1 cellular context compared by ENCODE assay signal in the genomic region with DNA sequence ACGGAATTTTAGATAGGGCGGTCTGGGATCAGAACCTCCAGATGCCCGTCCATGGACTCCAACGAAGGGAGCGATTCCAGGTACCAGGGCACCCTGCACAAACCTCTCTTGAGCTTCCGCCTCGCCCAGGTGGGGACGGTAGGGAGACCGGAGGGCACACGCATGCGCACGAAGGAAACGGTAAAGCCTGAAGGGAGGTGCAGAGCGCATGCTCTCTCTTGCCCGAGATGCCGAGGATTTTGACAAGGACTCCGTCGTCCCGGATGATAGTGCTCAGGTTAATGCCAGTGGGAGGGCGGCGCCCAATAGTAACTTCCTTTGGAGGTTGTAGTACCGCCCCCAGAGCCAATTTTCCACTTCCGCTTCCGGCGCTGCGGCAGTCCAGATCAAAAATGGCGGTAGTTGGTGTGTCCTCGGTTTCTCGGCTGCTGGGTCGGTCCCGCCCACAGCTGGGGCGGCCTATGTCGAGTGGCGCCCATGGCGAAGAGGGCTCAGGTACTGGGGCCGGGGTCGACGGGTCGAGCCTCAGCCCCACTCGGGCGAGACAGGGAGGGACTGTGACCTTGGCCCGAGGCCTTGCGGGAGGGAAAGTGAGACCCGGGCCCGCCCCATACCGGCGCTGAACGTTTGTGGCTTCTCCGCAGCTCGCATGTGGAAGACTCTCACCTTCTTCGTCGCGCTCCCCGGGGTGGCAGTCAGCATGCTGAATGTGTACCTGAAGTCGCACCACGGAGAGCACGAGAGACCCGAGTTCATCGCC.
A peak's percentile ranks its signal among the peaks of the same experiment; 100 is the strongest.
TF ChIP-seq lines count a peak whose summit lies in the region.

A gene (plus strand): TSS at position 379 of the 760 bp plus-strand sequence. CDS start 14 bp downstream, at position 393.

TF ChIP-seq in HCT116, 20 proteins besides CTCF, POLR2A, EP300 and RAD21 (continued from another document):
- TF ChIP-seq, protein P1, sequence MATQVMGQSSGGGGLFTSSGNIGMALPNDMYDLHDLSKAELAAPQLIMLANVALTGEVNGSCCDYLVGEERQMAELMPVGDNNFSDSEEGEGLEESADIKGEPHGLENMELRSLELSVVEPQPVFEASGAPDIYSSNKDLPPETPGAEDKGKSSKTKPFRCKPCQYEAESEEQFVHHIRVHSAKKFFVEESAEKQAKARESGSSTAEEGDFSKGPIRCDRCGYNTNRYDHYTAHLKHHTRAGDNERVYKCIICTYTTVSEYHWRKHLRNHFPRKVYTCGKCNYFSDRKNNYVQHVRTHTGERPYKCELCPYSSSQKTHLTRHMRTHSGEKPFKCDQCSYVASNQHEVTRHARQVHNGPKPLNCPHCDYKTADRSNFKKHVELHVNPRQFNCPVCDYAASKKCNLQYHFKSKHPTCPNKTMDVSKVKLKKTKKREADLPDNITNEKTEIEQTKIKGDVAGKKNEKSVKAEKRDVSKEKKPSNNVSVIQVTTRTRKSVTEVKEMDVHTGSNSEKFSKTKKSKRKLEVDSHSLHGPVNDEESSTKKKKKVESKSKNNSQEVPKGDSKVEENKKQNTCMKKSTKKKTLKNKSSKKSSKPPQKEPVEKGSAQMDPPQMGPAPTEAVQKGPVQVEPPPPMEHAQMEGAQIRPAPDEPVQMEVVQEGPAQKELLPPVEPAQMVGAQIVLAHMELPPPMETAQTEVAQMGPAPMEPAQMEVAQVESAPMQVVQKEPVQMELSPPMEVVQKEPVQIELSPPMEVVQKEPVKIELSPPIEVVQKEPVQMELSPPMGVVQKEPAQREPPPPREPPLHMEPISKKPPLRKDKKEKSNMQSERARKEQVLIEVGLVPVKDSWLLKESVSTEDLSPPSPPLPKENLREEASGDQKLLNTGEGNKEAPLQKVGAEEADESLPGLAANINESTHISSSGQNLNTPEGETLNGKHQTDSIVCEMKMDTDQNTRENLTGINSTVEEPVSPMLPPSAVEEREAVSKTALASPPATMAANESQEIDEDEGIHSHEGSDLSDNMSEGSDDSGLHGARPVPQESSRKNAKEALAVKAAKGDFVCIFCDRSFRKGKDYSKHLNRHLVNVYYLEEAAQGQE (IDR thresholded peaks at IDR 0.05; ENCODE audit: low read depth), result no peak
- TF ChIP-seq POLR2AphosphoS5 (IDR thresholded peaks at IDR 0.05; ENCODE audit: low read depth, low read length) (peak; percentile 92), ZNF274 (IDR thresholded peaks at IDR 0.05; ENCODE audit: low read depth, low read length) (no peak), ZFX (IDR thresholded peaks at IDR 0.05) (peak; percentile 81; the same call in 1 of the 2 replicates), TCF7L2 (IDR thresholded peaks at IDR 0.05; ENCODE audit: borderline replicate concordance, extremely low read depth, insufficient read depth, insufficient read length) (no peak)
